ENCODE assay signal across 13 cellular contexts in the genomic region with DNA sequence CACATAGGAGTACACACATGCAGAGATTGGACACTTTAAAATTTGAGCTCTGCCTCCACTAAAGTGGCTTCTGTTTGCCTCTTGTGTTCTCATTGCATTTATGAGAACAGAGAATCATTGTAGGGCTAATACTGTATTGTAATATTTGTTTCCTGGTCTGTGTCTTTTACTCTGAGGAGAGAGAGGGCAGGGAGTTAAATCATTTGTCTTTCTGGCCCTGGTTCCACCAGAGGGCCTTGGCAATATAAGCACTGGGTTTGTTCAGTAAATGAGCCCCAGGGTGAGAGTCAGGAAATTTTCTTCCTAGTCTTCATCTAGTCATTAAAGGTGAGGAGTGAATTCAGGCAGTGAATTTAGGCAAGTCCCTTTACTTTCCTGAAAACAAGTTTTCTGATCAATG.
DNase-seq lines count a peak whose midpoint lies in the region; ATAC-seq and TF ChIP-seq lines count a peak whose summit lies in the region.
"Had no signal": no experiment of that assay in that cellular context is flagged by ENCODE, and none has a peak within 500 bp of the region (broad histone marks: within the 10 kb centered on the region; RNA-seq: fewer than 3 reads in every experiment).

No MANE protein-coding gene starts in this region.

- in situ Hi-C loops in GM13976 (cut with MboI; ENCODE audit: low sequenced_read_pairs, unreplicated experiment), result no loop called here

- H3K27me3 ChIP-seq in body of pancreas (no peaks in the 10 kb centered on the region), kidney epithelial cell (ENCODE audit: control insufficient read depth, insufficient read depth, low read length) (no peaks in the 10 kb centered on the region)
- H3K27me3 ChIP-seq: BE2C had no signal

- ATAC-seq in body of pancreas (peak; percentile 84), sciatic nerve (peak; percentile 29), HG02970 (IDR thresholded peaks at IDR 0.05; ENCODE audit: low FRiP score, unreplicated experiment) (no peak), HG03571 (IDR thresholded peaks at IDR 0.05; ENCODE audit: unreplicated experiment) (no peak)
- ATAC-seq: GM12878 had no signal

- H3K9me3 ChIP-seq in body of pancreas, result no peaks in the 10 kb centered on the region
- H3K9me3 ChIP-seq: BE2C had no signal

- 0 out of 2 replicates have a peak, but pooled peaks have one; percentile 15 for TF ChIP-seq CTCF in LNCaP clone FGC (IDR thresholded peaks at IDR 0.05; ENCODE audit: control insufficient read depth, extremely low read depth, insufficient read depth)
- TF ChIP-seq CTCF in body of pancreas (IDR thresholded peaks at IDR 0.05), result peak in 4 of 7 experiments; percentile 30 to 37 (median 36)
- TF ChIP-seq CTCF in kidney epithelial cell (IDR thresholded peaks at IDR 0.05; ENCODE audit: insufficient read depth, low read length, poor library complexity, severe bottlenecking), result peak; percentile 1
- no peak for TF ChIP-seq CTCF in GM13976 (IDR thresholded peaks at IDR 0.05; ENCODE audit: borderline replicate concordance, control extremely low read depth, extremely low read depth, insufficient read depth, missing control alignments)

- H3K27ac ChIP-seq in body of pancreas, result peak overlapping the region in 3 of 4 donors; percentile 33 to 76 (median 64)
- H3K27ac ChIP-seq: parathyroid adenoma had no signal

- H3K36me3 ChIP-seq in body of pancreas (replicated peaks in 1 of 2; ENCODE audit: insufficient read depth in 1 of 2, low read depth in 2 of 2) (no peaks in the 10 kb centered on the region), kidney epithelial cell (ENCODE audit: control insufficient read depth, insufficient read depth, low read length) (no peaks in the 10 kb centered on the region)
- H3K36me3 ChIP-seq: BE2C had no signal

- H3K4me1 ChIP-seq in body of pancreas, result peaks cover 55% of the 10 kb centered on the region
- H3K4me1 ChIP-seq: BE2C, parathyroid adenoma had no signal

- DNase-seq in LNCaP clone FGC (ENCODE audit: low read depth) (no peak), body of pancreas (peak in 3 of 4 donors; percentile 17 to 44 (median 32)), kidney epithelial cell (ENCODE audit: low read depth) (no peak), sciatic nerve (ENCODE audit: low spot score) (no peak), NCI-H146 (lab: John Stamatoyannopoulos, UW) (no peak), GM13976 (ENCODE audit: low spot score) (no peak)
- DNase-seq: activated CD4-positive, alpha-beta T cell treated with anti-CD3 and anti-CD28 coated beads for 4 hours; activated T-cell treated with anti-CD3 and anti-CD28 coated beads, Interleukin-2, amount 50 U/mL, for 1 hour; BE2C had no signal

- H3K4me3 ChIP-seq in LNCaP clone FGC (ENCODE audit: low read depth, low read length) (no peak overlapping the region), body of pancreas (no peak overlapping the region), kidney epithelial cell (ENCODE audit: low read depth, low read length) (no peak overlapping the region)
- H3K4me3 ChIP-seq: GM12878 had no signal

- TF ChIP-seq POLR2A in body of pancreas (IDR thresholded peaks at IDR 0.05), result no peak

- intact Hi-C loops in body of pancreas (cut with DNase I) (no loop called here), sciatic nerve (cut with DNase I) (loop anchor here (2.0 kb wide), 1 partner anchor 16 kb away; no protein-coding TSS in a partner anchor)

Comparison
In these comparisons a context has a peak if more than half of its experiments do, and no peak if none do; other contexts are left out.
1. DNase-seq: peak in body of pancreas (3 of 4); none in LNCaP clone FGC (single experiment), kidney epithelial cell (single experiment), sciatic nerve (single experiment), NCI-H146 (single experiment) and GM13976 (single experiment).
2. ATAC-seq: peak in body of pancreas (single experiment) and sciatic nerve (single experiment); none in HG02970 (single experiment) and HG03571 (single experiment).